In genomic region chr1:109523706-109524105, GRCh38 we compare ENCODE assay signal across 26 cellular contexts. TPM values are rescaled to one million over a fixed set of nuclear protein-coding genes. Genes with fewer than 3 reads are reported as not detected.
"Had no signal": no experiment of that assay in that cellular context is flagged by ENCODE, and none has a peak within 500 bp of the region (broad histone marks: within the 10 kb centered on the region; RNA-seq: fewer than 3 reads in every experiment).

No MANE protein-coding gene starts in this region.

- H3K27me3 ChIP-seq: adrenal gland had no signal

- H3K9me3 ChIP-seq: adrenal gland, stomach, suprapubic skin, tibial nerve had no signal

- H3K36me3 Mint-ChIP-seq: activated CD8-positive, alpha-beta memory T cell treated with anti-CD3 and anti-CD28 coated beads, Interleukin-2, amount 10 ng/mL, durations not matched to agents 7 days and 5 days; activated naive CD4-positive, alpha-beta T cell treated with anti-CD3 and anti-CD28 coated beads, Interleukin-2, amount 50 U/mL, for 24 hours; natural killer cell; stimulated activated memory B cell treated with anti-CD40 and anti-IgM and Interleukin-4, amounts not matched to agents 10 μg/mL and 1 μg/mL and 100 μg/mL, for 72 hours had no signal

- DNase-seq: activated CD4-positive, alpha-beta T cell treated with anti-CD3 and anti-CD28 coated beads, Interleukin-2, amount 10 ng/mL, durations not matched to agents 24 days and 14 days; activated CD8-positive, alpha-beta memory T cell treated with anti-CD3 and anti-CD28 coated beads, Interleukin-2, amount 10 ng/mL, durations not matched to agents 7 days and 5 days; activated CD8-positive, alpha-beta T cell treated with anti-CD3 and anti-CD28 coated beads for 36 hours; activated effector memory CD4-positive, alpha-beta T cell treated with anti-CD3 and anti-CD28 coated beads, Interleukin-2, amount 50 U/mL, for 16 hours; activated T-cell treated with anti-CD3 and anti-CD28 coated beads for 4 hours; adrenal gland; foreskin keratinocyte; kidney; natural killer cell; stimulated activated CD4-positive, alpha-beta T cell treated with anti-CD3 and anti-CD28 coated beads, Interleukin-15, amount 100 ng/mL, for 24 hours; stomach had no signal

- H3K4me1 Mint-ChIP-seq: activated CD4-positive, alpha-beta T cell treated with anti-CD3 and anti-CD28 coated beads, Interleukin-2, amount 10 ng/mL, durations not matched to agents 24 days and 14 days; activated CD8-positive, alpha-beta memory T cell treated with anti-CD3 and anti-CD28 coated beads, Interleukin-2, amount 10 ng/mL, durations not matched to agents 7 days and 5 days; activated naive CD4-positive, alpha-beta T cell treated with anti-CD3 and anti-CD28 coated beads, Interleukin-2, amount 50 U/mL, for 24 hours; natural killer cell had no signal

- H3K27ac Mint-ChIP-seq: activated CD4-positive, alpha-beta T cell treated with anti-CD3 and anti-CD28 coated beads, Interleukin-2, amount 10 ng/mL, durations not matched to agents 24 days and 14 days; activated CD8-positive, alpha-beta memory T cell treated with anti-CD3 and anti-CD28 coated beads, Interleukin-2, amount 10 ng/mL, durations not matched to agents 7 days and 5 days; activated CD8-positive, alpha-beta T cell treated with anti-CD3 and anti-CD28 coated beads for 36 hours; activated naive CD4-positive, alpha-beta T cell treated with anti-CD3 and anti-CD28 coated beads, Interleukin-2, amount 50 U/mL, for 24 hours; natural killer cell; stimulated activated memory B cell treated with anti-CD40 and anti-IgM and Interleukin-4, amounts not matched to agents 10 μg/mL and 1 μg/mL and 100 μg/mL, for 72 hours had no signal

- H3K9me3 Mint-ChIP-seq: activated CD4-positive, alpha-beta T cell treated with anti-CD3 and anti-CD28 coated beads, Interleukin-2, amount 10 ng/mL, durations not matched to agents 24 days and 14 days; activated CD8-positive, alpha-beta T cell treated with anti-CD3 and anti-CD28 coated beads for 36 hours; activated naive CD4-positive, alpha-beta T cell treated with anti-CD3 and anti-CD28 coated beads, Interleukin-2, amount 50 U/mL, for 24 hours; natural killer cell; stimulated activated memory B cell treated with anti-CD40 and anti-IgM and Interleukin-4, amounts not matched to agents 10 μg/mL and 1 μg/mL and 100 μg/mL, for 72 hours had no signal

- H3K4me3 Mint-ChIP-seq: activated CD4-positive, alpha-beta T cell treated with anti-CD3 and anti-CD28 coated beads, Interleukin-2, amount 10 ng/mL, durations not matched to agents 24 days and 14 days; activated CD8-positive, alpha-beta memory T cell treated with anti-CD3 and anti-CD28 coated beads, Interleukin-2, amount 10 ng/mL, durations not matched to agents 7 days and 5 days; activated CD8-positive, alpha-beta T cell treated with anti-CD3 and anti-CD28 coated beads for 36 hours; activated naive CD4-positive, alpha-beta T cell treated with anti-CD3 and anti-CD28 coated beads, Interleukin-2, amount 50 U/mL, for 24 hours; natural killer cell; stimulated activated memory B cell treated with anti-CD40 and anti-IgM and Interleukin-4, amounts not matched to agents 10 μg/mL and 1 μg/mL and 100 μg/mL, for 72 hours had no signal

- H3K36me3 ChIP-seq: adrenal gland, stomach, suprapubic skin, tibial nerve had no signal

- H3K4me2 ChIP-seq: smooth muscle cell had no signal

- H3K4me3 ChIP-seq: adrenal gland, lung, smooth muscle cell, stomach, suprapubic skin, tibial nerve had no signal

- H3K27ac ChIP-seq: adrenal gland, epithelial cell of prostate, foreskin keratinocyte, stomach, suprapubic skin, tibial nerve, VCaP had no signal

- ATAC-seq: activated CD4-positive, CD25-positive, alpha-beta regulatory T cell treated with anti-CD3 and anti-CD28 coated beads, Interleukin-2, amount 50 U/mL, for 24 hours; activated CD8-positive, alpha-beta memory T cell treated with anti-CD3 and anti-CD28 coated beads, Interleukin-2, amount 10 ng/mL, durations not matched to agents 7 days and 5 days; activated CD8-positive, alpha-beta T cell treated with anti-CD3 and anti-CD28 coated beads for 36 hours; foreskin keratinocyte; left lobe of liver; natural killer cell; sciatic nerve; stimulated activated memory B cell treated with anti-CD40 and anti-IgM and Interleukin-4, amounts not matched to agents 10 μg/mL and 1 μg/mL and 100 μg/mL, for 72 hours had no signal

- H3K27me3 Mint-ChIP-seq: activated CD8-positive, alpha-beta T cell treated with anti-CD3 and anti-CD28 coated beads for 36 hours; activated naive CD4-positive, alpha-beta T cell treated with anti-CD3 and anti-CD28 coated beads, Interleukin-2, amount 50 U/mL, for 24 hours had no signal

- H3K4me1 ChIP-seq: foreskin keratinocyte, stomach, suprapubic skin had no signal

RNA-seq across cellular contexts. Expression of gene GPR61, which starts 16.0 kb away (rescaled TPM):
- total RNA-seq: activated CD4-positive, alpha-beta T cell treated with anti-CD3 and anti-CD28 coated beads, Interleukin-2, amount 10 ng/mL, durations not matched to agents 24 days and 14 days; chondrocyte; kidney; left lobe of liver; lung; osteoblast; posterior vena cava; sciatic nerve; smooth muscle cell; stomach had no signal
- polyA plus RNA-seq: foreskin keratinocyte, lung, urinary bladder had no signal
